Comparison of ENCODE assay signal across 1 cellular context in the genomic region with DNA sequence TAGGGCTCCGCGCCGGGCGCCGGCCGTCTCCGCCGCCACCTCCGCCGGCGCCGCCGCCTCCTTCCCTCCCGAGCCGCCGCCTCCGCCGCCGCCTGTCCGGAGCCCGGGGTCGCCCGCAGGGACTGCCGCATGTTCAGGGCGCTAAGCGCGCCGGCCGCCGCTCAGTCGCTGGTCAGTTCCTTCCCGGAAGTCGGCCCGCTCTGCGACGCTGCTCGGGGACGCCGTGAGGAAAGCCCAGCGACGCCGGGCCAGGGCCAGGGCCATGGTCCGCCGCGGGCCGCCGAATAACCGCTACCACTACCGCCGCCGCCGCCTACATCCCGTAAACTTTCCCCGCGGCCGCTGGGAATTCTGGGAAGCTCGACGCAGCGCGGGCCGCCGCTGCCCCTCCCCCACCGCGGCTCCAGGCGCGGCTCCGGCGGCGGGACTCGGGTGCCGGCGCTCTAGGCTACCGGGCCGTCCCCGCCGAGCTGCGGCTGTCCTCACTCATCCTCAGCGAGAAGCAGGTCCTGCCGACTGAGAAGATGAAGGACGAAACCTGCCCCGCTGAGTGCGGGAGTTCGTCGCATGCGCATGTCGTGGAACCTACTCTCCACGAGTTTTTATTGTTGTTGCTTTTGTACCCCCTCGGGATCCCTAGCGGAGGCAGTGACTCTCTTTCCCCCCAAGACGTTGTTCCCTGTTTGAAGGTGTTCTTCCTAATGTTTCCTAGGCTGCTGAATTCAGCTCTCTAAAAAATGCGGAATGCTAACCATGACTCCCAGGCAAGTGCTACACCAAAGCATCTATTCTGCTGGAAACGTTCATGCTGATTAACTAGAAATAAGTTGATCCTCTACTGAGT.
TF ChIP-seq lines count a peak whose summit lies in the region.

SAV1 (minus strand) TSS at position 299 of the 844 bp plus-strand sequence. CDS start 339 bp downstream, outside the sequence.

TF ChIP-seq in SK-N-SH, 30 proteins besides CTCF, POLR2A, EP300 and RAD21 (continued from another document):
- no peak for TF ChIP-seq USF1 (IDR thresholded peaks at IDR 0.05; ENCODE audit: borderline replicate concordance, low read depth)
- TF ChIP-seq, protein P1, sequence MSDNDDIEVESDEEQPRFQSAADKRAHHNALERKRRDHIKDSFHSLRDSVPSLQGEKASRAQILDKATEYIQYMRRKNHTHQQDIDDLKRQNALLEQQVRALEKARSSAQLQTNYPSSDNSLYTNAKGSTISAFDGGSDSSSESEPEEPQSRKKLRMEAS (IDR thresholded peaks at IDR 0.05; ENCODE audit: low read depth), result no peak
- peak; percentile 99 for TF ChIP-seq POLR2AphosphoS5 (IDR thresholded peaks at IDR 0.05; ENCODE audit: low read depth, low read length)
- TF ChIP-seq GABPA (IDR thresholded peaks at IDR 0.05; ENCODE audit: low read depth), result 0 out of 2 replicates have a peak, but pooled peaks have one; percentile 7
- TF ChIP-seq, protein P2, sequence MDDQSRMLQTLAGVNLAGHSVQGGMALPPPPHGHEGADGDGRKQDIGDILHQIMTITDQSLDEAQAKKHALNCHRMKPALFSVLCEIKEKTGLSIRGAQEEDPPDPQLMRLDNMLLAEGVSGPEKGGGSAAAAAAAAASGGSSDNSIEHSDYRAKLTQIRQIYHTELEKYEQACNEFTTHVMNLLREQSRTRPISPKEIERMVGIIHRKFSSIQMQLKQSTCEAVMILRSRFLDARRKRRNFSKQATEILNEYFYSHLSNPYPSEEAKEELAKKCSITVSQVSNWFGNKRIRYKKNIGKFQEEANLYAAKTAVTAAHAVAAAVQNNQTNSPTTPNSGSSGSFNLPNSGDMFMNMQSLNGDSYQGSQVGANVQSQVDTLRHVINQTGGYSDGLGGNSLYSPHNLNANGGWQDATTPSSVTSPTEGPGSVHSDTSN (IDR thresholded peaks at IDR 0.05), result peak; percentile 8; the same call in 1 of the 2 replicates
- no peak; the same call in 1 of the 2 replicates for TF ChIP-seq ZBTB33 (IDR thresholded peaks at IDR 0.05; ENCODE audit: borderline replicate concordance, low read depth)
- no peak for TF ChIP-seq EZH2phosphoT487 (IDR thresholded peaks at IDR 0.05; ENCODE audit: borderline replicate concordance, low read depth)
- TF ChIP-seq FOSL2 (IDR thresholded peaks at IDR 0.05; ENCODE audit: borderline replicate concordance, low read depth), result no peak
- no peak for TF ChIP-seq GATA2 (CRISPR knock-in tag; IDR thresholded peaks at IDR 0.05)
- no peak for TF ChIP-seq RCOR1 (IDR thresholded peaks at IDR 0.05; ENCODE audit: low read length)
- no peak for TF ChIP-seq SMC3 (IDR thresholded peaks at IDR 0.05; ENCODE audit: low read depth, low read length)
- TF ChIP-seq JUND (IDR thresholded peaks at IDR 0.05), result peak; percentile 11; the same call in 1 of the 2 replicates
- peak; percentile 55 for TF ChIP-seq CHD2 (IDR thresholded peaks at IDR 0.05; ENCODE audit: low read length, partially characterized antibody)
- TF ChIP-seq NRF1 (IDR thresholded peaks at IDR 0.05; ENCODE audit: low read depth, low read length), result peak; percentile 50; the same call in 1 of the 2 replicates
- peak; percentile 25; the same call in 1 of the 2 replicates for TF ChIP-seq REST (IDR thresholded peaks at IDR 0.05; ENCODE audit: low read depth, low read length)
- no peak for TF ChIP-seq RFX5 (IDR thresholded peaks at IDR 0.05; ENCODE audit: low read length)
- peak; percentile 35; the same call in 1 of the 2 replicates for TF ChIP-seq ELF1 (IDR thresholded peaks at IDR 0.05)
